18 cellular contexts compared by ENCODE assay signal in genomic region chr15:41182266-41182665, GRCh38. TPM values are rescaled to one million over a fixed set of nuclear protein-coding genes. Genes with fewer than 3 reads are reported as not detected.
DNase-seq lines count a peak whose midpoint lies in the region; ATAC-seq and TF ChIP-seq lines count a peak whose summit lies in the region.
"Had no signal": no experiment of that assay in that cellular context is flagged by ENCODE, and none has a peak within 500 bp of the region (broad histone marks: within the 10 kb centered on the region; RNA-seq: fewer than 3 reads in every experiment).

No MANE protein-coding gene starts in this region.

- H3K9me3 Mint-ChIP-seq in HFFc6 = no peaks in the 10 kb centered on the region
- no peaks in the 10 kb centered on the region for H3K9me3 Mint-ChIP-seq in chondrocyte (ENCODE audit: low read depth)
- H3K9me3 Mint-ChIP-seq: CD14-positive monocyte; CD4-positive, alpha-beta memory T cell had no signal

- H3K4me1 Mint-ChIP-seq in HFFc6 (ENCODE audit: low read depth) (peaks cover 42% of the 10 kb centered on the region), chondrocyte (ENCODE audit: low read depth) (peaks cover 36% of the 10 kb centered on the region)
- H3K4me1 Mint-ChIP-seq: CD14-positive monocyte; CD4-positive, alpha-beta memory T cell had no signal

- no peak overlapping the region for H3K4ac ChIP-seq in trophoblast cell (ENCODE audit: low read depth, low read length)

- no peaks in the 10 kb centered on the region for H3K27me3 ChIP-seq in trophoblast cell (ENCODE audit: insufficient read depth, low read length)
- H3K27me3 ChIP-seq: BLaER1 had no signal

- no peaks in the 10 kb centered on the region for H3K36me3 ChIP-seq in trophoblast cell (ENCODE audit: control insufficient read depth in 1 of 2, insufficient read depth in 2 of 2, low read length in 2 of 2)
- H3K36me3 ChIP-seq: BLaER1, HAP-1 had no signal

- H2BK120ac ChIP-seq in trophoblast cell (ENCODE audit: insufficient read depth, low read length, poor library complexity) = no peak overlapping the region

- no peak for TF ChIP-seq CTCF in HFFc6 (IDR thresholded peaks at IDR 0.05)
- TF ChIP-seq CTCF in chondrocyte (IDR thresholded peaks at IDR 0.05) = no peak

- H4K8ac ChIP-seq in trophoblast cell (ENCODE audit: low read depth, low read length) = no peak overlapping the region

- no peaks in the 10 kb centered on the region for H3K4me1 ChIP-seq in trophoblast cell (ENCODE audit: control insufficient read depth in 1 of 2, insufficient read depth in 2 of 2, low read length in 2 of 2)

- H2BK12ac ChIP-seq in trophoblast cell (ENCODE audit: low read length) = no peak overlapping the region

- H3K27ac Mint-ChIP-seq in HFFc6 (peak overlapping the region; percentile 24), chondrocyte (ENCODE audit: unreplicated experiment) (peak overlapping the region; percentile 3)
- H3K27ac Mint-ChIP-seq: CD14-positive monocyte; CD4-positive, alpha-beta memory T cell had no signal

- H3K27ac ChIP-seq in trophoblast cell (ENCODE audit: low read depth, low read length) = no peak overlapping the region
- H3K27ac ChIP-seq: 22Rv1, A549, BLaER1, HL-60 had no signal

- no peak overlapping the region for H4K12ac ChIP-seq in trophoblast cell (ENCODE audit: low read depth, low read length)

- H3K27me3 Mint-ChIP-seq in HFFc6 (ENCODE audit: insufficient read depth) = no peaks in the 10 kb centered on the region; the same call in 1 of the 2 replicates
- H3K27me3 Mint-ChIP-seq in chondrocyte (ENCODE audit: low read depth) = no peaks in the 10 kb centered on the region

- H3K36me3 Mint-ChIP-seq in HFFc6 (ENCODE audit: low read depth) = no peaks in the 10 kb centered on the region
- no peaks in the 10 kb centered on the region for H3K36me3 Mint-ChIP-seq in chondrocyte (ENCODE audit: low read depth)
- H3K36me3 Mint-ChIP-seq: CD14-positive monocyte; CD4-positive, alpha-beta memory T cell had no signal

- H3K14ac ChIP-seq in trophoblast cell (ENCODE audit: low read length) = no peak overlapping the region

- H3K9ac ChIP-seq in trophoblast cell (ENCODE audit: low read length) = no peak overlapping the region
- H3K9ac ChIP-seq: BLaER1 had no signal

- no peak overlapping the region for H3K4me2 ChIP-seq in trophoblast cell (ENCODE audit: low read length)
- H3K4me2 ChIP-seq: A549, BLaER1 had no signal

- no peaks in the 10 kb centered on the region for H3K9me3 ChIP-seq in trophoblast cell (ENCODE audit: insufficient read depth, low read depth, low read length)
- H3K9me3 ChIP-seq: A549, BLaER1, HAP-1 had no signal

- DNase-seq in EH (ENCODE audit: low read depth) = peak; percentile 32
- no peak for DNase-seq in HFFc6
- DNase-seq in chondrocyte (ENCODE audit: low spot score) = no peak
- DNase-seq in trophoblast cell = peak; percentile 77 to 83
- no peak for DNase-seq in globus pallidus (ENCODE audit: low spot score)
- DNase-seq in Kasumi-1 (lab: John Stamatoyannopoulos, UW) = no peak
- DNase-seq: CD4-positive, alpha-beta memory T cell; DMS153; DMS79 treated with DMSO at 0.1 percent for 48 hours had no signal

- ATAC-seq in GM21423 (IDR thresholded peaks at IDR 0.05; ENCODE audit: unreplicated experiment) = no peak
- ATAC-seq: A549, K562 had no signal

- H2BK5ac ChIP-seq in trophoblast cell (ENCODE audit: low read depth, low read length, poor library complexity) = no peak overlapping the region

- H3K18ac ChIP-seq in trophoblast cell (ENCODE audit: low read length) = no peak overlapping the region

- H3K4me3 Mint-ChIP-seq in HFFc6 (no peak overlapping the region; the same call in 1 of the 2 replicates), chondrocyte (ENCODE audit: unreplicated experiment) (no peak overlapping the region)
- H3K4me3 Mint-ChIP-seq: CD14-positive monocyte; CD4-positive, alpha-beta memory T cell had no signal

- no peaks in the 10 kb centered on the region for H3K79me2 ChIP-seq in trophoblast cell (ENCODE audit: control insufficient read depth, insufficient read depth, low read length, poor library complexity)

- H2AK5ac ChIP-seq in trophoblast cell (ENCODE audit: low read length) = no peak overlapping the region

- H2AFZ ChIP-seq in trophoblast cell (ENCODE audit: insufficient read depth, low read length, poor library complexity) = no peak overlapping the region

- no peak overlapping the region for H3K23ac ChIP-seq in trophoblast cell (ENCODE audit: low read length)

- H4K91ac ChIP-seq in trophoblast cell (ENCODE audit: low read depth, low read length) = no peak overlapping the region

- WGBS in trophoblast cell (ENCODE audit: extremely low coverage, insufficient coverage, insufficient read length) = no CpG with 5 or more reads among the region's 4 CpGs

- H3K4me3 ChIP-seq in trophoblast cell (ENCODE audit: low read depth, low read length) = no peak overlapping the region
- H3K4me3 ChIP-seq: A549, BLaER1, HAP-1, K562 had no signal

- no peaks in the 10 kb centered on the region for H3K79me1 ChIP-seq in trophoblast cell (ENCODE audit: low read length)

RNA-seq across cellular contexts. Expression of gene EXD1, which starts 48.3 kb away (rescaled TPM):
- not detected for total RNA-seq in HFFc6 (2021; fragmentation: NEBNext Ultra II Directional; extraction: Animal tissue kit (Norgen Biotek cat#: 25700))
- not detected in 3 replicates for total RNA-seq in chondrocyte
- polyA plus RNA-seq in trophoblast cell (2013) = 0.01 and 0.03 TPM in 2 replicates
- total RNA-seq: CD4-positive, alpha-beta memory T cell; HT1080; K562 had no signal
- polyA plus RNA-seq: CD4-positive, alpha-beta memory T cell; K562 had no signal

RNA-seq across cellular contexts. Expression of gene CHP1, which starts 48.8 kb away (rescaled TPM):
- 100 to 1,000 TPM; 104 to 131 (median 117) TPM for total RNA-seq in HFFc6 (2021; fragmentation: NEBNext Ultra II Directional; extraction: Animal tissue kit (Norgen Biotek cat#: 25700))
- 63.6 to 80.0 TPM (median 77.0 TPM) in 3 replicates for total RNA-seq in chondrocyte
- 128 and 131 TPM in 2 replicates for polyA plus RNA-seq in trophoblast cell (2013)

Comparison
In these comparisons a context has a peak if more than half of its experiments do, and no peak if none do; other contexts are left out.
1. DNase-seq: peak in EH (single experiment) and trophoblast cell (2 of 2); none in HFFc6 (single experiment), chondrocyte (single experiment), globus pallidus (single experiment) and Kasumi-1 (0 of 2).